26 cellular contexts compared by ENCODE assay signal in genomic region chr22:43504666-43505261, GRCh38.
"Had no signal": no experiment of that assay in that cellular context is flagged by ENCODE, and none has a peak within 500 bp of the region (broad histone marks: within the 10 kb centered on the region; RNA-seq: fewer than 3 reads in every experiment).

No MANE protein-coding gene starts in this region.

- H3K4me1 Mint-ChIP-seq: endodermal cell, mesothelial cell of epicardium had no signal

- H3K4me3 Mint-ChIP-seq: dendritic cell treated with granulocyte-macrophage colony-stimulating factor and Interleukin-4, amounts not matched to agents 40 ng/mL and 50 ng/mL, for 4 days; effector memory CD8-positive, alpha-beta T cell; endodermal cell; mesothelial cell of epicardium had no signal

- DNase-seq: colonic mucosa; cortex of kidney; effector CD8-positive, alpha-beta T cell; effector memory CD8-positive, alpha-beta T cell; endodermal cell; erythroblast; esophagus squamous epithelium; foreskin fibroblast; foreskin melanocyte; gastrocnemius medialis; glutamatergic neuron; heart right ventricle; hippocampal formation; left cardiac atrium; left ventricle myocardium superior; lower lobe of right lung; mesenchymal stem cell; mucosa of descending colon had no signal

- H3K36me3 Mint-ChIP-seq: mesothelial cell of epicardium had no signal

- H3K9me3 Mint-ChIP-seq: dendritic cell treated with granulocyte-macrophage colony-stimulating factor and Interleukin-4, amounts not matched to agents 40 ng/mL and 50 ng/mL, for 4 days; effector memory CD8-positive, alpha-beta T cell; mesothelial cell of epicardium had no signal

- H3K27me3 ChIP-seq: colonic mucosa, gastrocnemius medialis had no signal

- H3K36me3 ChIP-seq: colonic mucosa, esophagus squamous epithelium, gastrocnemius medialis, heart right ventricle, left lung, lower lobe of right lung had no signal

- H3K9me3 ChIP-seq: colonic mucosa, esophagus squamous epithelium, gastrocnemius medialis, heart right ventricle, left lung, lower lobe of right lung, mucosa of descending colon had no signal

- H3K27ac Mint-ChIP-seq: dendritic cell treated with granulocyte-macrophage colony-stimulating factor and Interleukin-4, amounts not matched to agents 40 ng/mL and 50 ng/mL, for 4 days; effector memory CD8-positive, alpha-beta T cell; endodermal cell; mesothelial cell of epicardium had no signal

- H3K27ac ChIP-seq: colonic mucosa, epithelial cell of prostate, esophagus squamous epithelium, gastrocnemius medialis, heart right ventricle, left lung, lower lobe of right lung had no signal

- FAIRE-seq: endometrium, islet of Langerhans, keratinocyte had no signal

- ATAC-seq: effector memory CD8-positive, alpha-beta T cell; esophagus mucosa; gastrocnemius medialis; left cardiac atrium; left lung; left ventricle myocardium superior; lower lobe of right lung; mucosa of descending colon had no signal

- H3K4me1 ChIP-seq: colonic mucosa, esophagus squamous epithelium, gastrocnemius medialis, heart right ventricle, left lung, lower lobe of right lung had no signal

- H3K4me3 ChIP-seq: colonic mucosa, esophagus squamous epithelium, gastrocnemius medialis, heart right ventricle, left lung, lower lobe of right lung, mucosa of descending colon had no signal

- H3K27me3 Mint-ChIP-seq: dendritic cell treated with granulocyte-macrophage colony-stimulating factor and Interleukin-4, amounts not matched to agents 40 ng/mL and 50 ng/mL, for 4 days; effector memory CD8-positive, alpha-beta T cell had no signal
